16 cellular contexts compared by ENCODE assay signal in genomic region chrX:153476628-153477027, GRCh38. TPM values are rescaled to one million over a fixed set of nuclear protein-coding genes. Genes with fewer than 3 reads are reported as not detected.
DNase-seq lines count a peak whose midpoint lies in the region; ATAC-seq, FAIRE-seq and TF ChIP-seq lines count a peak whose summit lies in the region.
"Had no signal": no experiment of that assay in that cellular context is flagged by ENCODE, and none has a peak within 500 bp of the region (broad histone marks: within the 10 kb centered on the region; RNA-seq: fewer than 3 reads in every experiment).

No MANE protein-coding gene starts in this region.

- peaks cover 1% of the 10 kb centered on the region for H3K27me3 Mint-ChIP-seq in astrocyte (ENCODE audit: low read depth, unreplicated experiment)

- H3K4me1 ChIP-seq in astrocyte (ENCODE audit: insufficient read depth, low read length) (peaks cover 27% of the 10 kb centered on the region), hepatocyte (ENCODE audit: insufficient read depth) (peaks cover 11% of the 10 kb centered on the region), testis (peaks cover 8% of the 10 kb centered on the region)

- H3K79me2 ChIP-seq in astrocyte (ENCODE audit: insufficient read depth, low read length): no peaks in the 10 kb centered on the region
- no peaks in the 10 kb centered on the region for H3K79me2 ChIP-seq in hepatocyte

- peak overlapping the region; percentile 62 for H3K9ac ChIP-seq in astrocyte (ENCODE audit: low read length)

- no peak overlapping the region for H3K27ac Mint-ChIP-seq in astrocyte (ENCODE audit: unreplicated experiment)
- H3K27ac Mint-ChIP-seq: activated CD4-positive, alpha-beta memory T cell treated with anti-CD3 and anti-CD28 coated beads, Interleukin-2, amount 10 ng/mL, durations not matched to agents 7 days and 5 days; memory B cell had no signal

- intact Hi-C loops in testis (cut with DNase I; ENCODE audit: low total_unique reads): no loop called here

- no peak overlapping the region for H3K4me3 ChIP-seq in astrocyte (ENCODE audit: insufficient read depth, low read depth, low read length)
- no peak overlapping the region for H3K4me3 ChIP-seq in hepatocyte
- H3K4me3 ChIP-seq in testis: no peak overlapping the region
- H3K4me3 ChIP-seq: ovary had no signal

- H3K27me3 ChIP-seq in astrocyte (ENCODE audit: insufficient read depth, low read length) (no peaks in the 10 kb centered on the region), hepatocyte (no peaks in the 10 kb centered on the region), testis (no peaks in the 10 kb centered on the region)
- H3K27me3 ChIP-seq: ovary had no signal

- no peaks in the 10 kb centered on the region for H3K9me3 Mint-ChIP-seq in astrocyte (ENCODE audit: unreplicated experiment)
- H3K9me3 Mint-ChIP-seq: activated CD4-positive, alpha-beta memory T cell treated with anti-CD3 and anti-CD28 coated beads, Interleukin-2, amount 10 ng/mL, durations not matched to agents 7 days and 5 days; memory B cell had no signal

- H2AFZ ChIP-seq in astrocyte (ENCODE audit: low read depth, low read length) (no peak overlapping the region), hepatocyte (no peak overlapping the region)

- FAIRE-seq in astrocyte (lab: Jason Lieb, UNC): no peak

- H3K4me2 ChIP-seq in astrocyte (ENCODE audit: low read length) (peak overlapping the region; percentile 68), hepatocyte (peak overlapping the region; percentile 62)

- no peaks in the 10 kb centered on the region for H3K9me2 ChIP-seq in hepatocyte (replicated peaks; ENCODE audit: insufficient read depth)

- TF ChIP-seq CTCF in astrocyte (IDR thresholded peaks at IDR 0.05; ENCODE audit: insufficient read depth, low read depth, low read length) (no peak), hepatocyte (IDR thresholded peaks at IDR 0.05; ENCODE audit: poor library complexity) (no peak), testis (IDR thresholded peaks at IDR 0.05) (no peak)

- no peaks in the 10 kb centered on the region for H4K20me1 ChIP-seq in astrocyte (ENCODE audit: insufficient read depth, low read length)
- no peaks in the 10 kb centered on the region for H4K20me1 ChIP-seq in hepatocyte (ENCODE audit: insufficient read depth, poor library complexity, severe bottlenecking)

- 47% methylated on average over 7 of the region's 8 CpGs for WGBS in hepatocyte (ENCODE audit: low lambda C conversion rate, missing lambda C conversion rate)
- 52% methylated on average over 7 of the region's 8 CpGs; no CpG with 5 or more reads in 1 of the 2 donors for WGBS in testis, 2 donors

- no peak overlapping the region for H3K4me3 Mint-ChIP-seq in astrocyte (ENCODE audit: unreplicated experiment)
- H3K4me3 Mint-ChIP-seq: activated CD4-positive, alpha-beta memory T cell treated with anti-CD3 and anti-CD28 coated beads, Interleukin-2, amount 10 ng/mL, durations not matched to agents 7 days and 5 days had no signal

- H3K36me3 Mint-ChIP-seq in astrocyte (ENCODE audit: low read depth, unreplicated experiment): peaks cover 3% of the 10 kb centered on the region
- H3K36me3 Mint-ChIP-seq: memory B cell had no signal

- H3K36me3 ChIP-seq in astrocyte (ENCODE audit: insufficient read depth, low read length) (no peaks in the 10 kb centered on the region), hepatocyte (replicated peaks; ENCODE audit: insufficient read depth, low read depth) (no peaks in the 10 kb centered on the region), testis (ENCODE audit: low read depth, missing control alignments) (no peaks in the 10 kb centered on the region)
- H3K36me3 ChIP-seq: ovary had no signal

- no peak for TF ChIP-seq POLR2A in testis (IDR thresholded peaks at IDR 0.05)

- H3K4me1 Mint-ChIP-seq in astrocyte (ENCODE audit: low read depth, unreplicated experiment): peaks cover 6% of the 10 kb centered on the region
- H3K4me1 Mint-ChIP-seq: memory B cell had no signal

- H3K27ac ChIP-seq in astrocyte (ENCODE audit: low read depth, low read length) (peak overlapping the region; percentile 73), hepatocyte (peak overlapping the region; percentile 95), testis (peak overlapping the region in 1 of 2 donors; percentile 53)
- H3K27ac ChIP-seq: C4-2B had no signal

- ATAC-seq in HG02852 (IDR thresholded peaks at IDR 0.05; ENCODE audit: unreplicated experiment): no peak

- peak; percentile 61 for DNase-seq in H4 (ENCODE audit: low spot score)
- DNase-seq in astrocyte (ENCODE audit: low read depth): peak; percentile 53
- peak; percentile 68 for DNase-seq in hepatocyte (ENCODE audit: low spot score)
- peak; percentile 63 for DNase-seq in testis
- DNase-seq in kidney glomerular epithelial cell (lab: John Stamatoyannopoulos, UW): no peak
- DNase-seq in NCI-H1092 treated with DMSO at 0.1 percent for 48 hours (lab: John Stamatoyannopoulos, UW): no peak
- DNase-seq in GDM1 (lab: John Stamatoyannopoulos, UW): no peak
- DNase-seq: activated CD4-positive, alpha-beta memory T cell treated with anti-CD3 and anti-CD28 coated beads, Interleukin-2, amount 10 ng/mL, durations not matched to agents 7 days and 5 days; activated gamma-delta T cell treated with Interleukin-2 at 50 U/mL for 16 hours; NCI-H226; stimulated activated CD4-positive, alpha-beta T cell treated with anti-CD3 and anti-CD28 coated beads, Interleukin-1b, Interleukin-23, amount 100 ng/mL, for 48 hours had no signal

- no peaks in the 10 kb centered on the region for H3K9me3 ChIP-seq in astrocyte (ENCODE audit: insufficient read depth, low read depth, low read length)
- no peaks in the 10 kb centered on the region for H3K9me3 ChIP-seq in hepatocyte (ENCODE audit: low read depth)
- no peaks in the 10 kb centered on the region for H3K9me3 ChIP-seq in testis
- H3K9me3 ChIP-seq: ovary had no signal

RNA-seq across cellular contexts. Expression of gene HAUS7, which starts 6.3 kb away (rescaled TPM):
- total RNA-seq in H4 (2014; rRNA removed; shearing (Covaris generic)): 48.6 and 52.4 TPM in 2 replicates
- total RNA-seq in astrocyte (12.1 and 14.7 TPM in 2 replicates), hepatocyte (6.8 and 17.5 TPM in 2 replicates), testis (10 to 100 TPM; 34.0 to 35.2 TPM)
- polyA plus RNA-seq in hepatocyte (19.7 and 23.1 TPM in 2 replicates), testis (ENCODE audit: insufficient read depth, low read depth, low replicate concordance) (18.0 TPM)

RNA-seq across cellular contexts. Expression of gene BGN, which starts 18.2 kb away (rescaled TPM):
- not detected in 2 replicates for total RNA-seq in H4 (2014; rRNA removed; shearing (Covaris generic))
- total RNA-seq in astrocyte (50.0 and 87.7 TPM in 2 replicates), hepatocyte (12.5 and 14.5 TPM in 2 replicates), testis (10 to 100 TPM; 42.3 to 76.5 TPM)
- polyA plus RNA-seq in hepatocyte (27.5 and 35.8 TPM in 2 replicates), testis (ENCODE audit: insufficient read depth, low read depth, low replicate concordance) (174 TPM)
- total RNA-seq: activated CD4-positive, alpha-beta memory T cell treated with anti-CD3 and anti-CD28 coated beads, Interleukin-2, amount 10 ng/mL, durations not matched to agents 7 days and 5 days had no signal

RNA-seq across cellular contexts. Expression of gene TREX2, which starts 30.8 kb away (rescaled TPM):
- 1.2 TPM in 1 of 2 replicates, not detected in the other for total RNA-seq in H4 (2014; rRNA removed; shearing (Covaris generic))
- 0.36 TPM in 1 of 2 replicates, not detected in the other for total RNA-seq in astrocyte
- 0.60 and 0.76 TPM in 2 replicates for total RNA-seq in hepatocyte
- 0.81 and 1.3 TPM in 2 replicates for polyA plus RNA-seq in hepatocyte
- total RNA-seq in testis: 1 to 10 TPM; 4.0 to 7.5 TPM
- polyA plus RNA-seq in testis (ENCODE audit: insufficient read depth, low read depth, low replicate concordance): 0.51 TPM

RNA-seq across cellular contexts. Expression of gene ATP2B3, which starts 40.8 kb away (rescaled TPM):
- total RNA-seq in H4 (2014; rRNA removed; shearing (Covaris generic)): not detected in 2 replicates
- total RNA-seq in astrocyte: 0.46 and 0.52 TPM in 2 replicates
- total RNA-seq in hepatocyte: 0.12 TPM in 1 of 2 replicates, not detected in the other
- 0.07 and 0.12 TPM in 2 replicates for polyA plus RNA-seq in hepatocyte
- total RNA-seq in testis: 1 to 10 TPM in 1 of 2 donors, under 1 TPM in 1; 0.16 to 1.2 TPM
- 0.73 TPM for polyA plus RNA-seq in testis (ENCODE audit: insufficient read depth, low read depth, low replicate concordance)
- total RNA-seq: activated CD4-positive, alpha-beta memory T cell treated with anti-CD3 and anti-CD28 coated beads, Interleukin-2, amount 10 ng/mL, durations not matched to agents 7 days and 5 days; HT-29 had no signal

Comparison
In these comparisons a context has a peak if more than half of its experiments do, and no peak if none do; other contexts are left out.
1. DNase-seq: peak in H4 (single experiment), astrocyte (single experiment), hepatocyte (single experiment) and testis (single experiment); none in kidney glomerular epithelial cell (single experiment), NCI-H1092 treated with DMSO at 0.1 percent for 48 hours (single experiment) and GDM1 (single experiment).
2. RNA of gene BGN, which starts 18.2 kb away (total RNA-seq): 42.3 to 76.5 TPM in testis, 50.0 to 87.7 TPM in astrocyte and 12.5 to 14.5 TPM in hepatocyte; not detected in H4; every median in the first group is over 10 times any median in the second.